1 cellular context compared by ENCODE assay signal in genomic region chr6:35474129-35474977, GRCh38.
TF ChIP-seq lines count a peak whose summit lies in the region.

No MANE protein-coding gene starts in this region.

TF ChIP-seq in K562, 482 proteins besides CTCF, POLR2A, EP300 and RAD21 (continues in another document):
- no peak for TF ChIP-seq ETS2 (tag; IDR thresholded peaks at IDR 0.05; ENCODE audit: borderline replicate concordance, poor library complexity, severe bottlenecking)
- no peak for TF ChIP-seq CSDE1 (IDR thresholded peaks at IDR 0.05)
- TF ChIP-seq TAF15 (IDR thresholded peaks at IDR 0.05; ENCODE audit: low read depth, low read length) = no peak
- no peak for TF ChIP-seq YBX1 (IDR thresholded peaks at IDR 0.05)
- no peak for TF ChIP-seq ZNF507 (tag; conservative IDR thresholded peaks at IDR 0.05)
- TF ChIP-seq ZNF583 (CRISPR knock-in tag; IDR thresholded peaks at IDR 0.05) = no peak
- 0 out of 2 replicates have a peak, but pooled peaks have one; percentile 28 for TF ChIP-seq ZBTB7A (IDR thresholded peaks at IDR 0.05; ENCODE audit: borderline replicate concordance, control insufficient read depth, low read depth, low read length)
- no peak for TF ChIP-seq HNRNPUL1 (IDR thresholded peaks at IDR 0.05; ENCODE audit: low read length)
- no peak for TF ChIP-seq SMARCE1 (IDR thresholded peaks at IDR 0.05)
- no peak for TF ChIP-seq HMGXB4 (CRISPR knock-in tag; IDR thresholded peaks at IDR 0.05)
- peak; percentile 70 for TF ChIP-seq RBFOX2 (IDR thresholded peaks at IDR 0.05; ENCODE audit: low read depth, low read length)
- TF ChIP-seq SAFB2 (IDR thresholded peaks at IDR 0.05; ENCODE audit: borderline replicate concordance, low read depth, low read length, severe bottlenecking) = no peak
- no peak for TF ChIP-seq HDAC8 (tag; IDR thresholded peaks at IDR 0.05)
- TF ChIP-seq IRF1 (CRISPR knock-in tag; IDR thresholded peaks at IDR 0.05; ENCODE audit: borderline replicate concordance) = no peak
- no peak for TF ChIP-seq COPS2 (conservative IDR thresholded peaks at IDR 0.05)
- TF ChIP-seq SIRT6 (IDR thresholded peaks at IDR 0.05; ENCODE audit: low read depth, low read length) = peak; percentile 2
- no peak for TF ChIP-seq LEF1 (IDR thresholded peaks at IDR 0.05)
- TF ChIP-seq TCFL5 (CRISPR knock-in tag; conservative IDR thresholded peaks at IDR 0.05) = no peak
- TF ChIP-seq CHD2 (IDR thresholded peaks at IDR 0.05; ENCODE audit: low read depth, low read length) = no peak
- TF ChIP-seq ZNF263 (CRISPR knock-in tag; IDR thresholded peaks at IDR 0.05; ENCODE audit: borderline replicate concordance) = peak; percentile 23; the same call in 1 of the 2 replicates
- TF ChIP-seq CREB5 (CRISPR knock-in tag; IDR thresholded peaks at IDR 0.05) = no peak
- peak; percentile 82 for TF ChIP-seq POLR2G (IDR thresholded peaks at IDR 0.05; ENCODE audit: low read depth, low read length)
- TF ChIP-seq, protein P1, sequence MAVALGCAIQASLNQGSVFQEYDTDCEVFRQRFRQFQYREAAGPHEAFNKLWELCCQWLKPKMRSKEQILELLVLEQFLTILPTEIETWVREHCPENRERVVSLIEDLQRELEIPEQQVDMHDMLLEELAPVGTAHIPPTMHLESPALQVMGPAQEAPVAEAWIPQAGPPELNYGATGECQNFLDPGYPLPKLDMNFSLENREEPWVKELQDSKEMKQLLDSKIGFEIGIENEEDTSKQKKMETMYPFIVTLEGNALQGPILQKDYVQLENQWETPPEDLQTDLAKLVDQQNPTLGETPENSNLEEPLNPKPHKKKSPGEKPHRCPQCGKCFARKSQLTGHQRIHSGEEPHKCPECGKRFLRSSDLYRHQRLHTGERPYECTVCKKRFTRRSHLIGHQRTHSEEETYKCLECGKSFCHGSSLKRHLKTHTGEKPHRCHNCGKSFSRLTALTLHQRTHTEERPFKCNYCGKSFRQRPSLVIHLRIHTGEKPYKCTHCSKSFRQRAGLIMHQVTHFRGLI (CRISPR knock-in tag; IDR thresholded peaks at IDR 0.05) = no peak
- TF ChIP-seq, protein P2, sequence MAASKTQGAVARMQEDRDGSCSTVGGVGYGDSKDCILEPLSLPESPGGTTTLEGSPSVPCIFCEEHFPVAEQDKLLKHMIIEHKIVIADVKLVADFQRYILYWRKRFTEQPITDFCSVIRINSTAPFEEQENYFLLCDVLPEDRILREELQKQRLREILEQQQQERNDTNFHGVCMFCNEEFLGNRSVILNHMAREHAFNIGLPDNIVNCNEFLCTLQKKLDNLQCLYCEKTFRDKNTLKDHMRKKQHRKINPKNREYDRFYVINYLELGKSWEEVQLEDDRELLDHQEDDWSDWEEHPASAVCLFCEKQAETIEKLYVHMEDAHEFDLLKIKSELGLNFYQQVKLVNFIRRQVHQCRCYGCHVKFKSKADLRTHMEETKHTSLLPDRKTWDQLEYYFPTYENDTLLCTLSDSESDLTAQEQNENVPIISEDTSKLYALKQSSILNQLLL (CRISPR knock-in tag; IDR thresholded peaks at IDR 0.05; ENCODE audit: borderline replicate concordance) = no peak
- TF ChIP-seq, protein P3, sequence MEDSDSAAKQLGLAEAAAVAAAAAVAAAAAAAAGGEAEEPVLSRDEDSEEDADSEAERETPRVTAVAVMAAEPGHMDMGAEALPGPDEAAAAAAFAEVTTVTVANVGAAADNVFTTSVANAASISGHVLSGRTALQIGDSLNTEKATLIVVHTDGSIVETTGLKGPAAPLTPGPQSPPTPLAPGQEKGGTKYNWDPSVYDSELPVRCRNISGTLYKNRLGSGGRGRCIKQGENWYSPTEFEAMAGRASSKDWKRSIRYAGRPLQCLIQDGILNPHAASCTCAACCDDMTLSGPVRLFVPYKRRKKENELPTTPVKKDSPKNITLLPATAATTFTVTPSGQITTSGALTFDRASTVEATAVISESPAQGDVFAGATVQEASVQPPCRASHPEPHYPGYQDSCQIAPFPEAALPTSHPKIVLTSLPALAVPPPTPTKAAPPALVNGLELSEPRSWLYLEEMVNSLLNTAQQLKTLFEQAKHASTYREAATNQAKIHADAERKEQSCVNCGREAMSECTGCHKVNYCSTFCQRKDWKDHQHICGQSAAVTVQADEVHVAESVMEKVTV (CRISPR knock-in tag; IDR thresholded peaks at IDR 0.05) = no peak
- no peak for TF ChIP-seq KLF13 (tag; IDR thresholded peaks at IDR 0.05; ENCODE audit: borderline replicate concordance, low read depth)
- TF ChIP-seq ZBTB12 (CRISPR knock-in tag; IDR thresholded peaks at IDR 0.05) = no peak
- TF ChIP-seq TSC22D4 (tag; IDR thresholded peaks at IDR 0.05) = no peak
- TF ChIP-seq ZNF347 (CRISPR knock-in tag; IDR thresholded peaks at IDR 0.05; ENCODE audit: low read depth) = no peak
- no peak for TF ChIP-seq MYC (IDR thresholded peaks at IDR 0.05; ENCODE audit: low read depth, low read length)
- no peak for TF ChIP-seq MYC (CRISPR knock-in tag; IDR thresholded peaks at IDR 0.05; ENCODE audit: borderline replicate concordance, low read depth)
- no peak for TF ChIP-seq CEBPB (tag; IDR thresholded peaks at IDR 0.05)
- TF ChIP-seq ATF3 (IDR thresholded peaks at IDR 0.05) = no peak
- no peak for TF ChIP-seq ATF3 (CRISPR knock-in tag; conservative IDR thresholded peaks at IDR 0.05)
- TF ChIP-seq CUX1 (CRISPR knock-in tag; IDR thresholded peaks at IDR 0.05) = no peak
- no peak for TF ChIP-seq STAG1 (CRISPR knock-in tag; IDR thresholded peaks at IDR 0.05; ENCODE audit: borderline replicate concordance)
- peak; percentile 1 for TF ChIP-seq KDM5B (IDR thresholded peaks at IDR 0.05; ENCODE audit: insufficient replicate concordance, low read depth, low read length)
- TF ChIP-seq ATF4 (CRISPR knock-in tag; IDR thresholded peaks at IDR 0.05) = no peak
- TF ChIP-seq PHF8 (IDR thresholded peaks at IDR 0.05; ENCODE audit: borderline replicate concordance, low read length) = no peak
- peak; percentile 37 for TF ChIP-seq POLR2B (IDR thresholded peaks at IDR 0.05; ENCODE audit: low read depth, partially characterized antibody)
- TF ChIP-seq MBD1 (CRISPR knock-in tag; IDR thresholded peaks at IDR 0.05) = no peak
- TF ChIP-seq ZNF644 (tag; IDR thresholded peaks at IDR 0.05; ENCODE audit: low read depth) = no peak
- TF ChIP-seq NR2C2 (CRISPR knock-in tag; IDR thresholded peaks at IDR 0.05) = no peak
- TF ChIP-seq NR2C2 (tag; IDR thresholded peaks at IDR 0.05) = no peak
- TF ChIP-seq RBM22 (IDR thresholded peaks at IDR 0.05; ENCODE audit: low read depth, low read length, poor library complexity, severe bottlenecking) = peak; percentile 65
- no peak for TF ChIP-seq CREBBP (IDR thresholded peaks at IDR 0.05; ENCODE audit: low read depth, low read length)
- peak; percentile 31; the same call in 1 of the 2 replicates for TF ChIP-seq MYNN (IDR thresholded peaks at IDR 0.05)
- TF ChIP-seq MYNN (CRISPR knock-in tag; IDR thresholded peaks at IDR 0.05) = no peak
- TF ChIP-seq POLR2AphosphoS5 (IDR thresholded peaks at IDR 0.05; ENCODE audit: control insufficient read depth, insufficient read depth, low read depth, low read length) = 0 out of 2 replicates have a peak, but pooled peaks have one; percentile 27
- no peak for TF ChIP-seq GATAD2A (IDR thresholded peaks at IDR 0.05)
